ENCODE assay signal across 8 cellular contexts in genomic region chr21:39004776-39005605, GRCh38.
DNase-seq lines count a peak whose midpoint lies in the region; ATAC-seq and TF ChIP-seq lines count a peak whose summit lies in the region.

No MANE protein-coding gene starts in this region.

- POLR2A ChIA-PET in PC-3 (lab: Charles Lee; ENCODE audit: unreplicated experiment) = no interaction called here

- H4K20me1 ChIP-seq in PC-3 (ENCODE audit: low read length) = no peaks in the 10 kb centered on the region

- DNase-seq in CMK (ENCODE audit: low read depth) (peak; percentile 96), NCI-H748 (lab: John Stamatoyannopoulos, UW; ENCODE audit: unreplicated experiment) (peak; percentile 60), colonic mucosa (peak; percentile 56), GM20000 (ENCODE audit: low spot score) (no peak), PC-3 (no peak), WERI-Rb-1 (no peak)

- H3K4me3 ChIP-seq in colonic mucosa = no peak overlapping the region
- H3K4me3 ChIP-seq in mucosa of stomach (ENCODE audit: low read length) = no peak overlapping the region
- H3K4me3 ChIP-seq in PC-3 (ENCODE audit: low read length) = no peak overlapping the region
- no peak overlapping the region for H3K4me3 ChIP-seq in WERI-Rb-1 (ENCODE audit: low read depth, low read length)

- ATAC-seq in HG03432 (IDR thresholded peaks at IDR 0.05; ENCODE audit: unreplicated experiment) (no peak), PC-3 (no peak)

- no peaks in the 10 kb centered on the region for H3K9me2 ChIP-seq in PC-3 (replicated peaks; ENCODE audit: low read length)

- H3K9ac ChIP-seq in colonic mucosa (ENCODE audit: low read depth in 2 of 2, low read length in 2 of 2) = peak overlapping the region in 1 of 2 donors; percentile 70
- H3K9ac ChIP-seq in mucosa of stomach (ENCODE audit: low read length) = peak overlapping the region; percentile 35
- H3K9ac ChIP-seq in PC-3 (ENCODE audit: low read length) = no peak overlapping the region

- no peak for TF ChIP-seq CTCF in colonic mucosa (IDR thresholded peaks at IDR 0.05)
- TF ChIP-seq CTCF in GM20000 (IDR thresholded peaks at IDR 0.05; ENCODE audit: extremely low read depth, missing control alignments) = no peak
- no peak for TF ChIP-seq CTCF in PC-3 (conservative IDR thresholded peaks at IDR 0.05; ENCODE audit: low read depth, low read length)
- no peak for TF ChIP-seq CTCF in WERI-Rb-1 (IDR thresholded peaks at IDR 0.05; ENCODE audit: low read depth, low read length)

- intact Hi-C loops in colonic mucosa (cut with DNase I) (loop anchor here (10.0 kb wide), 1 partner anchor 200 kb away; the partner anchor contains the start of gene ETS2), PC-3 (cut with micrococcal nuclease) (no loop called here)

- no peaks in the 10 kb centered on the region for H3K79me2 ChIP-seq in PC-3 (ENCODE audit: low read length)

- H3F3A ChIP-seq in PC-3 (ENCODE audit: low read length, unreplicated experiment) = no peaks in the 10 kb centered on the region

- H3K4me1 ChIP-seq in colonic mucosa = peaks cover 17% of the 10 kb centered on the region
- H3K4me1 ChIP-seq in mucosa of stomach (ENCODE audit: control insufficient read depth, insufficient read depth, low read length) = peaks cover 7% of the 10 kb centered on the region
- peaks cover 14% of the 10 kb centered on the region for H3K4me1 ChIP-seq in PC-3 (ENCODE audit: insufficient read depth, low read length)

- H3K27ac ChIP-seq in colonic mucosa = peak overlapping the region; percentile 71
- H3K27ac ChIP-seq in PC-3 (ENCODE audit: low read length) = no peak overlapping the region
- no peak overlapping the region for H3K27ac ChIP-seq in WERI-Rb-1

- H3K36me3 ChIP-seq in colonic mucosa (no peaks in the 10 kb centered on the region), mucosa of stomach (ENCODE audit: control insufficient read depth, insufficient read depth, low read length) (no peaks in the 10 kb centered on the region), PC-3 (ENCODE audit: low read depth, low read length) (no peaks in the 10 kb centered on the region), WERI-Rb-1 (no peaks in the 10 kb centered on the region)

- BruUV-seq in PC-3 (replicated peaks; lab: Mats Ljungman, UMichigan) = no TSS peak

- H3K4me2 ChIP-seq in PC-3 (ENCODE audit: low read length) = no peak overlapping the region

- CTCF ChIA-PET in PC-3 (lab: Charles Lee) = no interaction called here

- H3K9me3 ChIP-seq in colonic mucosa = no peaks in the 10 kb centered on the region
- H3K9me3 ChIP-seq in mucosa of stomach (ENCODE audit: control insufficient read depth, low read length) = no peaks in the 10 kb centered on the region
- H3K9me3 ChIP-seq in PC-3 (ENCODE audit: low read length) = no peaks in the 10 kb centered on the region
- H3K9me3 ChIP-seq in WERI-Rb-1 (ENCODE audit: severe bottlenecking) = peaks cover 4% of the 10 kb centered on the region

- no peaks in the 10 kb centered on the region for H3K27me3 ChIP-seq in colonic mucosa
- H3K27me3 ChIP-seq in mucosa of stomach (ENCODE audit: control insufficient read depth, insufficient read depth, low read length) = no peaks in the 10 kb centered on the region
- no peaks in the 10 kb centered on the region for H3K27me3 ChIP-seq in PC-3 (ENCODE audit: low read length)
- no peaks in the 10 kb centered on the region for H3K27me3 ChIP-seq in WERI-Rb-1 (ENCODE audit: insufficient read depth, low read depth, severe bottlenecking)

- H2AFZ ChIP-seq in PC-3 (ENCODE audit: low read length) = no peak overlapping the region

Comparison
In these comparisons a context has a peak if more than half of its experiments do, and no peak if none do; other contexts are left out.
1. DNase-seq: peak in CMK (single experiment), NCI-H748 (single experiment) and colonic mucosa (single experiment); none in GM20000 (single experiment), PC-3 (single experiment) and WERI-Rb-1 (single experiment).